Comparison of ENCODE assay signal across 8 cellular contexts in the genomic region with DNA sequence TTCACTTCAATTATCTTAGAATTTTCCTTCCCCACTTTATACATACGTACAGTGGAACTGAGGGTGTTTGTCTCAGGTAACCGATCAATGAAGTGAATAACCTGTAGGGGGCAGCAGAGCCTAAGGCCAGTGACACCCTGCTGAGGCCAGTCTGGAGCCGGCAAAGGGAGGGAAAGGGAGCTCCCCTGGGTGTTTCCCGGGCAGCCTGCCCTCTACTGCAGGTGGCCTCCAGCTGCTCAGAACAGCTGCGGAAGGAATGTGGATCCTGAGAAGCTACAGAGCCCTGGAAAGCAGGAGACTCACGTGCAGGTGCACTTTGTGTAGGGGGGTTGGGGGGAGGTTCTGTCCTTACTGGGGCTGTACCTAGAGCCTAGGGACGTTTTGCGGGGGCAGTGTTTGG. TPM values are rescaled to one million over a fixed set of nuclear protein-coding genes. Genes with fewer than 3 reads are reported as not detected.
DNase-seq lines count a peak whose midpoint lies in the region; ATAC-seq, FAIRE-seq and TF ChIP-seq lines count a peak whose summit lies in the region.

No MANE protein-coding gene starts in this region.

- H3K27ac ChIP-seq in MM.1S (ENCODE audit: low read length) = no peak overlapping the region
- peak overlapping the region; percentile 71 for H3K27ac ChIP-seq in neuronal stem cell (replicated peaks; ENCODE audit: low read length)

- no peak overlapping the region for H2BK5ac ChIP-seq in neuronal stem cell (ENCODE audit: low read length)

- no CpG with 5 or more reads among the region's 8 CpGs for WGBS in neuronal stem cell (ENCODE audit: extremely low coverage in 2 of 2, insufficient read length in 2 of 2, insufficient replicate concordance in 1 of 2), 2 donors

- peaks cover 8% of the 10 kb centered on the region for H3K4me1 ChIP-seq in MM.1S (ENCODE audit: low read length)
- peaks cover 6 to 8% of the 10 kb centered on the region in 2 donors for H3K4me1 ChIP-seq in neuronal stem cell (ENCODE audit: control insufficient read depth in 2 of 2, insufficient read depth in 1 of 2, low read depth in 1 of 2, low read length in 2 of 2)

- H3K79me2 ChIP-seq in MM.1S (ENCODE audit: low read length) = no peaks in the 10 kb centered on the region

- H2BK120ac ChIP-seq in neuronal stem cell (ENCODE audit: low read depth, low read length) = no peak overlapping the region

- no peak overlapping the region for H4K91ac ChIP-seq in neuronal stem cell (ENCODE audit: low read depth, low read length, poor library complexity)

- no peak overlapping the region for H3K23ac ChIP-seq in neuronal stem cell (ENCODE audit: low read depth, low read length, poor library complexity)

- H2AFZ ChIP-seq in MM.1S (ENCODE audit: low read length) = peak overlapping the region; percentile 100
- H2AFZ ChIP-seq in neuronal stem cell (ENCODE audit: low read length) = peak overlapping the region; percentile 97

- H2BK12ac ChIP-seq in neuronal stem cell (ENCODE audit: low read length) = no peak overlapping the region

- peak overlapping the region; percentile 2 for H3K18ac ChIP-seq in neuronal stem cell (ENCODE audit: low read length)

- H2BK15ac ChIP-seq in neuronal stem cell (ENCODE audit: low read length) = no peak overlapping the region

- H3K79me1 ChIP-seq in neuronal stem cell (ENCODE audit: low read depth, low read length) = no peaks in the 10 kb centered on the region

- ATAC-seq in GM19397 (IDR thresholded peaks at IDR 0.05; ENCODE audit: unreplicated experiment) = peak; percentile 52

- FAIRE-seq in frontal cortex (lab: Jason Lieb, UNC) = no peak

- no peak overlapping the region for H3K14ac ChIP-seq in neuronal stem cell (ENCODE audit: low read length)

- H4K20me1 ChIP-seq in MM.1S (ENCODE audit: insufficient read depth, low read length) = no peaks in the 10 kb centered on the region

- H3K4me3 ChIP-seq in AG09309 (ENCODE audit: control insufficient read depth, low read depth, low read length) (no peak overlapping the region), MM.1S (ENCODE audit: low read length) (peak overlapping the region; percentile 4; the same call in 1 of the 2 replicates), neuronal stem cell (ENCODE audit: low read length in 2 of 2) (peak overlapping the region; percentile 27 to 81)

- H3K9ac ChIP-seq in MM.1S (ENCODE audit: low read length) = no peak overlapping the region
- no peak overlapping the region for H3K9ac ChIP-seq in neuronal stem cell (ENCODE audit: low read depth, low read length, poor library complexity)

- H4K8ac ChIP-seq in neuronal stem cell (ENCODE audit: low read depth, low read length) = no peak overlapping the region

- no peaks in the 10 kb centered on the region for H3K9me3 ChIP-seq in MM.1S (replicated peaks; ENCODE audit: insufficient read depth, low read length)
- peaks cover 3 to 13% of the 10 kb centered on the region in 2 donors for H3K9me3 ChIP-seq in neuronal stem cell (replicated peaks in 1 of 2; ENCODE audit: control insufficient read depth in 2 of 2, insufficient read depth in 1 of 2, low read depth in 1 of 2, low read length in 2 of 2)

- DNase-seq in AG09309 (ENCODE audit: low read depth) (peak; percentile 52), MM.1S (peak; percentile 81), SHP77 treated with DMSO at 0.1 percent for 48 hours (lab: John Stamatoyannopoulos, UW) (peak; percentile 95), frontal cortex (ENCODE audit: low spot score in 2 of 2) (peak; percentile 73 to 74), neuronal stem cell (ENCODE audit: low spot score) (peak; percentile 72), stromal cell of bone marrow (ENCODE audit: low read depth) (peak; percentile 63)
- peak; percentile 71 for DNase-seq in activated naive CD4-positive, alpha-beta T cell treated with Interleukin-2 at 50 U/mL for 16 hours

- H3K4me2 ChIP-seq in MM.1S (ENCODE audit: low read depth, low read length) (peak overlapping the region; percentile 94), neuronal stem cell (ENCODE audit: insufficient read depth, low read length, poor library complexity, severe bottlenecking) (no peak overlapping the region)

- no peaks in the 10 kb centered on the region for H3K27me3 ChIP-seq in MM.1S (replicated peaks; ENCODE audit: insufficient read depth, low read length)
- H3K27me3 ChIP-seq in neuronal stem cell (ENCODE audit: control insufficient read depth in 3 of 3, insufficient read depth in 3 of 3, low read depth in 1 of 3, low read length in 3 of 3) = no peaks in the 10 kb centered on the region

- H3K4ac ChIP-seq in neuronal stem cell (ENCODE audit: low read length) = no peak overlapping the region

- peaks cover 7% of the 10 kb centered on the region for H3F3A ChIP-seq in MM.1S (ENCODE audit: insufficient read depth, low read length)

- H2AK5ac ChIP-seq in neuronal stem cell (ENCODE audit: low read depth, low read length) = no peak overlapping the region

- TF ChIP-seq CTCF in AG09309 (IDR thresholded peaks at IDR 0.05; ENCODE audit: control insufficient read depth, insufficient read depth, low read depth, low read length, missing control alignments) (peak; percentile 89), MM.1S (IDR thresholded peaks at IDR 0.05; ENCODE audit: low read length) (peak; percentile 90)

- H3K36me3 ChIP-seq in MM.1S (replicated peaks; ENCODE audit: insufficient read depth, low read length) (no peaks in the 10 kb centered on the region), neuronal stem cell (replicated peaks in 1 of 2; ENCODE audit: control insufficient read depth in 2 of 2, insufficient read depth in 2 of 2, low read length in 2 of 2) (no peaks in the 10 kb centered on the region)

- H3K9me2 ChIP-seq in MM.1S (replicated peaks; ENCODE audit: insufficient read depth, low read length) = no peaks in the 10 kb centered on the region

RNA-seq across cellular contexts. Expression of a gene that starts 0.8 kb away (rescaled TPM):
- total RNA-seq in frontal cortex = 17.1 TPM
- 3.0 TPM for polyA plus RNA-seq in neuronal stem cell (2013, experiment 1 of 2)
- 2.5 TPM for polyA plus RNA-seq in neuronal stem cell (2013, experiment 2 of 2)

RNA-seq across cellular contexts. Expression of a gene that starts 16.6 kb away (rescaled TPM):
- 21.6 TPM for total RNA-seq in frontal cortex
- polyA plus RNA-seq in neuronal stem cell (2013, experiment 1 of 2) = 5.2 TPM
- 5.5 TPM for polyA plus RNA-seq in neuronal stem cell (2013, experiment 2 of 2)

RNA-seq across cellular contexts. Expression of a gene that starts 30.7 kb away (rescaled TPM):
- 38.3 TPM for total RNA-seq in frontal cortex
- polyA plus RNA-seq in neuronal stem cell (2013, experiment 1 of 2) = 1.6 TPM
- 1.4 TPM for polyA plus RNA-seq in neuronal stem cell (2013, experiment 2 of 2)

RNA-seq across cellular contexts. Expression of a gene that starts 51.0 kb away (rescaled TPM):
- total RNA-seq in frontal cortex = 38.3 TPM
- polyA plus RNA-seq in neuronal stem cell (2013, experiment 1 of 2) = 0.74 TPM
- polyA plus RNA-seq in neuronal stem cell (2013, experiment 2 of 2) = 0.80 TPM

RNA-seq across cellular contexts. Expression of a gene that starts 58.7 kb away (rescaled TPM):
- 26.9 TPM for total RNA-seq in frontal cortex
- 4.7 TPM for polyA plus RNA-seq in neuronal stem cell (2013, experiment 1 of 2)
- polyA plus RNA-seq in neuronal stem cell (2013, experiment 2 of 2) = 4.2 TPM
